ENCODE assay signal across 8 cellular contexts in the genomic region with DNA sequence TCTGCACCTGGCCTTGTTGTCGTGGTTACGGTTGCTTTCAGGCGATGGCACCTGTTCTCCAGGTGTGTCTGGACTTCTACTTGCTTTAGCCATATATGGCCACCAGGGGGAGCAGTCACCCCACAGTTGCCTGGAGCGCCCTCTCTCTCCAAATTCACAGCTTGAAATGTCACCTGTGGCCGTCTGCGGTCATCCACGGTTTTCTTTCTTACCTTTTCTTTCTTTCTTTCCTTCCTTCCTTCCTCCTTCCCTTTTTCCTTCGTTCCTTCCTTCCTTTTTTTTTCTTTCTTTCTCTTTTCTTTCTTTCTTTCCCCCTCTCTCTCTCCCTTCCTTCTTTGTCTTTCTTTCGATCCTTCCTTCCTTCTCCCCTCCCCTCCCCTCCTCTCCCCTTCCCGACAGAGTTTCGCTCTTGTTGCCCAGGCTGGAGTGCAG.
A peak's percentile ranks its signal among the peaks of the same experiment; 100 is the strongest.
DNase-seq lines count a peak whose midpoint lies in the region; ATAC-seq and TF ChIP-seq lines count a peak whose summit lies in the region.

No MANE protein-coding gene starts in this region.

- DNase-seq in NCI-H345 (lab: John Stamatoyannopoulos, UW): peak; percentile 88
- DNase-seq in activated CD8-positive, alpha-beta T cell treated with anti-CD3 and anti-CD28 coated beads, Interleukin-2, amount 10 ng/mL, durations not matched to agents 7 days and 5 days: peak; percentile 82
- peak; percentile 89 for DNase-seq in endodermal cell
- peak; percentile 62 for DNase-seq in nephron progenitor cell
- DNase-seq in superior temporal gyrus (ENCODE audit: extremely low spot score): peak; percentile 20
- no peak for DNase-seq in GDM1 (lab: John Stamatoyannopoulos, UW)

- no peaks in the 10 kb centered on the region for H3K9me3 ChIP-seq in endodermal cell (ENCODE audit: control insufficient read depth, low read length)

- H3K27ac ChIP-seq in endodermal cell (ENCODE audit: low read depth, low read length): no peak overlapping the region

- no peaks in the 10 kb centered on the region for H3K9me3 Mint-ChIP-seq in activated CD8-positive, alpha-beta T cell treated with anti-CD3 and anti-CD28 coated beads, Interleukin-2, amount 10 ng/mL, durations not matched to agents 7 days and 5 days (ENCODE audit: insufficient read depth)
- H3K9me3 Mint-ChIP-seq in endodermal cell: peaks cover 3% of the 10 kb centered on the region
- H3K9me3 Mint-ChIP-seq in nephron progenitor cell: peaks cover 9% of the 10 kb centered on the region

- no peak overlapping the region for H3K9ac ChIP-seq in endodermal cell (ENCODE audit: extremely low read depth, low read length, poor library complexity, severe bottlenecking)

- no peaks in the 10 kb centered on the region for H3K27me3 Mint-ChIP-seq in activated CD8-positive, alpha-beta T cell treated with anti-CD3 and anti-CD28 coated beads, Interleukin-2, amount 10 ng/mL, durations not matched to agents 7 days and 5 days (ENCODE audit: low read depth)
- H3K27me3 Mint-ChIP-seq in endodermal cell (ENCODE audit: insufficient read depth): no peaks in the 10 kb centered on the region
- H3K27me3 Mint-ChIP-seq in nephron progenitor cell (ENCODE audit: low read depth, poor library complexity): no peaks in the 10 kb centered on the region

- H3K27ac Mint-ChIP-seq in activated CD8-positive, alpha-beta T cell treated with anti-CD3 and anti-CD28 coated beads, Interleukin-2, amount 10 ng/mL, durations not matched to agents 7 days and 5 days: no peak overlapping the region
- H3K27ac Mint-ChIP-seq in endodermal cell: no peak overlapping the region
- no peak overlapping the region for H3K27ac Mint-ChIP-seq in nephron progenitor cell

- WGBS in endodermal cell (ENCODE audit: insufficient coverage in 1 of 2, insufficient read length in 1 of 2), 2 experiments: 39 to 54% methylated on average over 4 to 10 of the region's 11 CpGs

- TF ChIP-seq CTCF in GM12872 (IDR thresholded peaks at IDR 0.05; ENCODE audit: insufficient read depth, low read depth, low read length) (peak; percentile 82), endodermal cell (conservative IDR thresholded peaks at IDR 0.05) (peak; percentile 94), nephron progenitor cell (IDR thresholded peaks at IDR 0.05) (peak; percentile 74)

- no peak overlapping the region for H3K4me3 ChIP-seq in endodermal cell (ENCODE audit: low read length)

- H3K4me1 ChIP-seq in endodermal cell (ENCODE audit: control insufficient read depth, insufficient read depth, low read length): no peaks in the 10 kb centered on the region

- peak; percentile 85 for ATAC-seq in HG02885 (IDR thresholded peaks at IDR 0.05; ENCODE audit: poor library complexity, unreplicated experiment)
- ATAC-seq in activated CD8-positive, alpha-beta T cell treated with anti-CD3 and anti-CD28 coated beads, Interleukin-2, amount 10 ng/mL, durations not matched to agents 7 days and 5 days: peak; percentile 63

- peaks cover 3% of the 10 kb centered on the region for H3K36me3 ChIP-seq in endodermal cell (ENCODE audit: control insufficient read depth, insufficient read depth, low read length)

- no peak overlapping the region for H3K4me3 Mint-ChIP-seq in activated CD8-positive, alpha-beta T cell treated with anti-CD3 and anti-CD28 coated beads, Interleukin-2, amount 10 ng/mL, durations not matched to agents 7 days and 5 days
- no peak overlapping the region for H3K4me3 Mint-ChIP-seq in endodermal cell
- H3K4me3 Mint-ChIP-seq in nephron progenitor cell: no peak overlapping the region

- POLR2A ChIA-PET in activated CD8-positive, alpha-beta T cell treated with anti-CD3 and anti-CD28 coated beads, Interleukin-2, amount 10 ng/mL, durations not matched to agents 7 days and 5 days (lab: Charles Lee): no interaction called here

- no peaks in the 10 kb centered on the region for H3K27me3 ChIP-seq in endodermal cell (ENCODE audit: control insufficient read depth, insufficient read depth, low read length, poor library complexity, severe bottlenecking)

- H3K4me1 Mint-ChIP-seq in activated CD8-positive, alpha-beta T cell treated with anti-CD3 and anti-CD28 coated beads, Interleukin-2, amount 10 ng/mL, durations not matched to agents 7 days and 5 days (ENCODE audit: low read depth): peaks cover 4% of the 10 kb centered on the region
- H3K4me1 Mint-ChIP-seq in endodermal cell (no peaks in the 10 kb centered on the region), nephron progenitor cell (no peaks in the 10 kb centered on the region)

- peaks cover 3% of the 10 kb centered on the region for H3K36me3 Mint-ChIP-seq in activated CD8-positive, alpha-beta T cell treated with anti-CD3 and anti-CD28 coated beads, Interleukin-2, amount 10 ng/mL, durations not matched to agents 7 days and 5 days (ENCODE audit: low read depth)
- peaks cover 9% of the 10 kb centered on the region for H3K36me3 Mint-ChIP-seq in endodermal cell (ENCODE audit: low read depth)
- H3K36me3 Mint-ChIP-seq in nephron progenitor cell (ENCODE audit: low read depth): peaks cover 20% of the 10 kb centered on the region

- CTCF ChIA-PET in activated CD8-positive, alpha-beta T cell treated with anti-CD3 and anti-CD28 coated beads, Interleukin-2, amount 10 ng/mL, durations not matched to agents 7 days and 5 days (lab: Charles Lee): interaction anchor here (1.0 to 1.1 kb wide), 2 partner anchors 116 to 118 kb away, joined by 4 to 13 read pairs; no protein-coding TSS in a partner anchor
